Comparison of ENCODE assay signal across 14 cellular contexts in genomic region chr18:50649821-50650220, GRCh38.
DNase-seq lines count a peak whose midpoint lies in the region; ATAC-seq, FAIRE-seq and TF ChIP-seq lines count a peak whose summit lies in the region.
"Had no signal": no experiment of that assay in that cellular context is flagged by ENCODE, and none has a peak within 500 bp of the region (broad histone marks: within the 10 kb centered on the region; RNA-seq: fewer than 3 reads in every experiment).

No MANE protein-coding gene starts in this region.

- no peak overlapping the region for H2AK5ac ChIP-seq in H1 (ENCODE audit: low read depth, low read length)

- H3K4me3 ChIP-seq in H1 (ENCODE audit: extremely low read depth in 1 of 4, insufficient read depth in 2 of 4, low read depth in 3 of 4, low read length in 4 of 4): no peak overlapping the region

- H2BK20ac ChIP-seq in H1 (ENCODE audit: low read length): no peak overlapping the region

- no peak overlapping the region for H3K27ac Mint-ChIP-seq in nephron progenitor cell
- H3K27ac Mint-ChIP-seq: activated CD4-positive, alpha-beta T cell treated with anti-CD3 and anti-CD28 coated beads, Interleukin-2, amount 10 ng/mL, durations not matched to agents 24 days and 14 days had no signal

- no peaks in the 10 kb centered on the region for H3K9me3 Mint-ChIP-seq in nephron progenitor cell
- H3K9me3 Mint-ChIP-seq: activated CD4-positive, alpha-beta T cell treated with anti-CD3 and anti-CD28 coated beads, Interleukin-2, amount 10 ng/mL, durations not matched to agents 24 days and 14 days had no signal

- H2BK15ac ChIP-seq in H1 (ENCODE audit: low read length): no peak overlapping the region

- H2AFZ ChIP-seq in H1 (ENCODE audit: low read length): no peak overlapping the region

- no peaks in the 10 kb centered on the region for H3K36me3 Mint-ChIP-seq in nephron progenitor cell (ENCODE audit: low read depth)

- no peak overlapping the region for H4K8ac ChIP-seq in H1 (ENCODE audit: extremely low read depth, insufficient read depth, low read length)

- H2BK5ac ChIP-seq in H1 (ENCODE audit: low read depth, low read length): peak overlapping the region; percentile 16; the same call in 1 of the 2 replicates

- no peak for TF ChIP-seq CTCF in H1 (IDR thresholded peaks at IDR 0.05; ENCODE audit: control extremely low read depth in 1 of 3, insufficient read depth in 1 of 3, low read depth in 1 of 3, low read length in 3 of 3)
- no peak for TF ChIP-seq CTCF in nephron progenitor cell (IDR thresholded peaks at IDR 0.05)

- no peak overlapping the region for H3K56ac ChIP-seq in H1 (replicated peaks; ENCODE audit: insufficient read length, low read depth, low read length)

- no peak overlapping the region for H3K14ac ChIP-seq in H1 (ENCODE audit: insufficient read length)

- no peaks in the 10 kb centered on the region for H3K79me1 ChIP-seq in H1 (ENCODE audit: low read depth, low read length)

- no peak overlapping the region for H2BK120ac ChIP-seq in H1 (replicated peaks; ENCODE audit: low read depth, low read length)

- H2BK12ac ChIP-seq in H1 (ENCODE audit: low read depth, low read length): no peak overlapping the region

- H3K9me3 ChIP-seq in H1 (ENCODE audit: insufficient read depth in 2 of 2, low read depth in 1 of 2, low read length in 1 of 2): no peaks in the 10 kb centered on the region

- POLR2A ChIA-PET in H1 (lab: Charles Lee; ENCODE audit: partially characterized antibody): no interaction called here

- DNase-seq in HT1080 (ENCODE audit: low read depth) (peak; percentile 37), H1 (ENCODE audit: low read depth in 1 of 2, low spot score in 2 of 2) (no peak), sciatic nerve (ENCODE audit: low spot score) (no peak), nephron progenitor cell (no peak), GM19238 (ENCODE audit: insufficient read length, low spot score) (no peak), SW480 (ENCODE audit: low spot score) (no peak)
- DNase-seq: activated CD4-positive, alpha-beta T cell treated with anti-CD3 and anti-CD28 coated beads, Interleukin-2, amount 10 ng/mL, durations not matched to agents 24 days and 14 days; activated effector memory CD4-positive, alpha-beta T cell treated with Interleukin-2 at 50 U/mL for 16 hours; NCI-H2107; small intestine; SW 1271 had no signal

- no peak overlapping the region for H4K5ac ChIP-seq in H1 (ENCODE audit: insufficient read length, low read depth, low read length)

- whole genome bisulfite sequencing in H1 (ENCODE audit: extremely low coverage in 1 of 2, insufficient coverage in 1 of 2, insufficient read length in 1 of 2, insufficient replicate concordance in 2 of 2, low coverage in 1 of 2, low lambda C conversion rate in 2 of 2, missing lambda C conversion rate in 1 of 2), 2 experiments: 83% methylated on average over 4 of the region's 4 CpGs; no CpG with 5 or more reads in 1 of the 2 experiments

- CTCF ChIA-PET in H1 (lab: Charles Lee; ENCODE audit: partially characterized antibody): interaction anchor here (1.2 kb wide), 1 partner anchor 9 kb away, joined by 3 read pairs; no protein-coding TSS in a partner anchor

- no peak overlapping the region for H3K4me2 ChIP-seq in H1 (ENCODE audit: insufficient read depth in 1 of 2, low read depth in 2 of 2, low read length in 2 of 2)

- H4K91ac ChIP-seq in H1 (replicated peaks; ENCODE audit: insufficient read length, low read length): no peak overlapping the region

- H3K27me3 Mint-ChIP-seq in nephron progenitor cell (ENCODE audit: low read depth, poor library complexity): peaks cover 13% of the 10 kb centered on the region
- H3K27me3 Mint-ChIP-seq: activated CD4-positive, alpha-beta T cell treated with anti-CD3 and anti-CD28 coated beads, Interleukin-2, amount 10 ng/mL, durations not matched to agents 24 days and 14 days had no signal

- H3K79me2 ChIP-seq in H1 (ENCODE audit: control insufficient read depth in 1 of 2, insufficient read depth in 2 of 2, low read length in 2 of 2): no peaks in the 10 kb centered on the region

- H3K27me3 ChIP-seq in H1 (replicated peaks in 1 of 4; ENCODE audit: control insufficient read depth in 3 of 4, extremely low read depth in 1 of 4, insufficient read depth in 3 of 4, low read length in 3 of 4): no peaks in the 10 kb centered on the region
- H3K27me3 ChIP-seq in layer of hippocampus (ENCODE audit: control insufficient read depth, insufficient read depth, low read length): no peaks in the 10 kb centered on the region

- no peak for TF ChIP-seq EP300 in H1 (IDR thresholded peaks at IDR 0.05; ENCODE audit: borderline replicate concordance in 1 of 2, low read depth in 2 of 2, low read length in 2 of 2)

- no peaks in the 10 kb centered on the region for H3K36me3 ChIP-seq in H1 (ENCODE audit: control insufficient read depth in 2 of 4, insufficient read depth in 4 of 4, low read length in 3 of 4)

- H3K4me1 Mint-ChIP-seq in nephron progenitor cell: peaks cover 18% of the 10 kb centered on the region
- H3K4me1 Mint-ChIP-seq: activated CD4-positive, alpha-beta T cell treated with anti-CD3 and anti-CD28 coated beads, Interleukin-2, amount 10 ng/mL, durations not matched to agents 24 days and 14 days had no signal

- intact Hi-C loops in sciatic nerve (cut with DNase I): loop anchor here (5.0 kb wide), 1 partner anchor 358 kb away; no protein-coding TSS in a partner anchor

- TF ChIP-seq RAD21 in H1 (IDR thresholded peaks at IDR 0.05 in 1 of 2, conservative IDR thresholded peaks at IDR 0.05 in 1 of 2; ENCODE audit: low read depth in 2 of 2, low read length in 2 of 2): no peak

- H3K9ac ChIP-seq in H1 (replicated peaks in 1 of 4; ENCODE audit: extremely low read depth in 1 of 4, low read depth in 3 of 4, low read length in 3 of 4): no peak overlapping the region

- no peak for TF ChIP-seq POLR2A in H1 (IDR thresholded peaks at IDR 0.05; ENCODE audit: control extremely low read depth in 1 of 2, low read depth in 2 of 2, low read length in 2 of 2)

- H3K23ac ChIP-seq in H1 (ENCODE audit: insufficient read length): no peak overlapping the region

- H4K20me1 ChIP-seq in H1 (replicated peaks in 1 of 2; ENCODE audit: control insufficient read depth in 1 of 2, insufficient read depth in 2 of 2, low read length in 2 of 2): no peaks in the 10 kb centered on the region

- no peaks in the 10 kb centered on the region for H3K23me2 ChIP-seq in H1 (ENCODE audit: low read depth, low read length)

- H3K4me3 Mint-ChIP-seq in nephron progenitor cell: no peak overlapping the region
- H3K4me3 Mint-ChIP-seq: activated CD4-positive, alpha-beta T cell treated with anti-CD3 and anti-CD28 coated beads, Interleukin-2, amount 10 ng/mL, durations not matched to agents 24 days and 14 days had no signal

- H3K4me1 ChIP-seq in H1 (replicated peaks in 1 of 4; ENCODE audit: control insufficient read depth in 3 of 4, insufficient read depth in 4 of 4, low read length in 3 of 4): no peaks in the 10 kb centered on the region; a peak in 1 of 7 replicates

- H3K18ac ChIP-seq in H1 (ENCODE audit: extremely low read depth, low read length): no peak overlapping the region

- ATAC-seq in sciatic nerve: peak; percentile 70
- ATAC-seq in HG02973 (IDR thresholded peaks at IDR 0.05; ENCODE audit: unreplicated experiment): no peak

- no peak overlapping the region for H3K4ac ChIP-seq in H1 (replicated peaks; ENCODE audit: insufficient read length, low read depth, low read length)

- H3K27ac ChIP-seq in H1 (ENCODE audit: low read depth, low read length): no peak overlapping the region
- H3K27ac ChIP-seq in layer of hippocampus (ENCODE audit: low read depth, low read length): peak overlapping the region; percentile 47

- no peak for FAIRE-seq in H1 (lab: Jason Lieb, UNC)
- FAIRE-seq: GM18507, small intestine had no signal

TF ChIP-seq in H1, 55 proteins besides CTCF, POLR2A, EP300 and RAD21:
- no peak for TF ChIP-seq MAFK (IDR thresholded peaks at IDR 0.05; ENCODE audit: low read depth, low read length)
- TF ChIP-seq SRF (IDR thresholded peaks at IDR 0.05; ENCODE audit: low read depth, low read length): no peak
